Comparison of ENCODE assay signal across 12 cellular contexts in genomic region chr7:70630647-70631457, GRCh38.
A peak's percentile ranks its signal among the peaks of the same experiment; 100 is the strongest.
DNase-seq lines count a peak whose midpoint lies in the region; ATAC-seq lines count a peak whose summit lies in the region.
"Had no signal": no experiment of that assay in that cellular context is flagged by ENCODE, and none has a peak within 500 bp of the region (broad histone marks: within the 10 kb centered on the region; RNA-seq: fewer than 3 reads in every experiment).

No MANE protein-coding gene starts in this region.

- intact Hi-C loops in Right ventricle myocardium superior (cut with DNase I) = no loop called here
- intact Hi-C loops in cardiac septum (cut with DNase I) = no loop called here

- H3K4me3 ChIP-seq in mesodermal cell (ENCODE audit: extremely low read depth, insufficient read depth, low read length, poor library complexity, severe bottlenecking) = no peak overlapping the region

- DNase-seq in Right ventricle myocardium superior (peak; percentile 79), cardiac septum (ENCODE audit: low spot score) (no peak), astrocyte of the hippocampus (ENCODE audit: low read depth, low spot score) (peak; percentile 91), SW480 (ENCODE audit: low spot score) (no peak), HuH-7.5 (ENCODE audit: low spot score) (no peak)
- DNase-seq: activated CD8-positive, alpha-beta memory T cell treated with anti-CD3 and anti-CD28 coated beads, Interleukin-2, amount 50 U/mL, for 48 hours; naive B cell; NCI-H2029 treated with DMSO at 0.1 percent for 48 hours; stimulated activated naive CD8-positive, alpha-beta T cell treated with anti-CD3 and anti-CD28 coated beads, Interleukin-15, amount 100 ng/mL, for 72 hours had no signal

- no peaks in the 10 kb centered on the region for H3K9me3 ChIP-seq in mesodermal cell (ENCODE audit: control insufficient read depth, low read length)

- WGBS in mesodermal cell (ENCODE audit: insufficient coverage in 2 of 2), 2 experiments = 77 to 86% methylated on average over 29 to 32 of the region's 32 CpGs

- peak overlapping the region; percentile 41 for H3K27ac ChIP-seq in mesodermal cell (ENCODE audit: low read depth, low read length, severe bottlenecking)

- H3K36me3 ChIP-seq in mesodermal cell (ENCODE audit: control insufficient read depth, insufficient read depth, low read length) = no peaks in the 10 kb centered on the region

- H3K4me1 ChIP-seq in mesodermal cell (ENCODE audit: control insufficient read depth, insufficient read depth, low read length, poor library complexity, severe bottlenecking) = peaks cover 28% of the 10 kb centered on the region

- ATAC-seq in Right ventricle myocardium superior (ENCODE audit: poor library complexity) (peak; percentile 88), GM18861 (IDR thresholded peaks at IDR 0.05; ENCODE audit: unreplicated experiment) (no peak), HG03457 (IDR thresholded peaks at IDR 0.05; ENCODE audit: unreplicated experiment) (no peak)
- ATAC-seq: stimulated activated naive CD8-positive, alpha-beta T cell treated with anti-CD3 and anti-CD28 coated beads, Interleukin-15, amount 100 ng/mL, for 72 hours had no signal

Comparison
In these comparisons a context has a peak if more than half of its experiments do, and no peak if none do; other contexts are left out.
1. DNase-seq: peak in Right ventricle myocardium superior (single experiment) and astrocyte of the hippocampus (single experiment); none in cardiac septum (single experiment), SW480 (single experiment) and HuH-7.5 (single experiment).